2 cellular contexts compared by ENCODE assay signal in the genomic region with DNA sequence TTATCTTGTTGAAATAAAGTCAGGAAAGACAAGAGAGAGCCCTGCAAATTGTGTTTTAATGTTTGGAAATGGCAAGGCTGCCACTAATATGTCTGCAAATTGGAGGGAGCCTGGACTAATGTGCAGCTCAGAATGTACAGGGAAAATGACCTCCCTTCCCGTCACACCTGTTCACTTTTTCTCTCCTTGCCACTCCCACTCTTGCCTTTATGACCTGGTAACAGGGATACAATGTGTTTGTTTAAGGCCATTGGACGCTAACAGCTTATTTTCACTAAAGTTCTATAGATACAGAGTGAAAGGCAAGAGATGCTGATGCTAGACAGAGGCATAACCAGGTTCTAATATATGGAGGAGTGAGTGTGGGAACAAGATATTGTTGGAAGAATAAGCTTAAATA.
TF ChIP-seq lines count a peak whose summit lies in the region.

No MANE protein-coding gene starts in this region.

TF ChIP-seq in GM23338, 12 proteins besides CTCF, POLR2A, EP300 and RAD21 (continues in another document):
- no peak for TF ChIP-seq ZNF331 (CRISPR knock-in tag; IDR thresholded peaks at IDR 0.05; ENCODE audit: low read depth)
- TF ChIP-seq, protein P1, sequence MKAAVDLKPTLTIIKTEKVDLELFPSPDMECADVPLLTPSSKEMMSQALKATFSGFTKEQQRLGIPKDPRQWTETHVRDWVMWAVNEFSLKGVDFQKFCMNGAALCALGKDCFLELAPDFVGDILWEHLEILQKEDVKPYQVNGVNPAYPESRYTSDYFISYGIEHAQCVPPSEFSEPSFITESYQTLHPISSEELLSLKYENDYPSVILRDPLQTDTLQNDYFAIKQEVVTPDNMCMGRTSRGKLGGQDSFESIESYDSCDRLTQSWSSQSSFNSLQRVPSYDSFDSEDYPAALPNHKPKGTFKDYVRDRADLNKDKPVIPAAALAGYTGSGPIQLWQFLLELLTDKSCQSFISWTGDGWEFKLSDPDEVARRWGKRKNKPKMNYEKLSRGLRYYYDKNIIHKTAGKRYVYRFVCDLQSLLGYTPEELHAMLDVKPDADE (IDR thresholded peaks at IDR 0.05) = no peak
- no peak for TF ChIP-seq POLR2AphosphoS5 (IDR thresholded peaks at IDR 0.05; ENCODE audit: low read depth)
- TF ChIP-seq CREB1 (CRISPR knock-in tag; IDR thresholded peaks at IDR 0.05; ENCODE audit: low read depth) = no peak
- no peak for TF ChIP-seq NANOG (IDR thresholded peaks at IDR 0.05; ENCODE audit: borderline replicate concordance)
- TF ChIP-seq ZNF114 (CRISPR knock-in tag; IDR thresholded peaks at IDR 0.05) = no peak
- no peak for TF ChIP-seq EZH2 (IDR thresholded peaks at IDR 0.05; ENCODE audit: low read depth, unreplicated experiment)
- TF ChIP-seq, protein P2, sequence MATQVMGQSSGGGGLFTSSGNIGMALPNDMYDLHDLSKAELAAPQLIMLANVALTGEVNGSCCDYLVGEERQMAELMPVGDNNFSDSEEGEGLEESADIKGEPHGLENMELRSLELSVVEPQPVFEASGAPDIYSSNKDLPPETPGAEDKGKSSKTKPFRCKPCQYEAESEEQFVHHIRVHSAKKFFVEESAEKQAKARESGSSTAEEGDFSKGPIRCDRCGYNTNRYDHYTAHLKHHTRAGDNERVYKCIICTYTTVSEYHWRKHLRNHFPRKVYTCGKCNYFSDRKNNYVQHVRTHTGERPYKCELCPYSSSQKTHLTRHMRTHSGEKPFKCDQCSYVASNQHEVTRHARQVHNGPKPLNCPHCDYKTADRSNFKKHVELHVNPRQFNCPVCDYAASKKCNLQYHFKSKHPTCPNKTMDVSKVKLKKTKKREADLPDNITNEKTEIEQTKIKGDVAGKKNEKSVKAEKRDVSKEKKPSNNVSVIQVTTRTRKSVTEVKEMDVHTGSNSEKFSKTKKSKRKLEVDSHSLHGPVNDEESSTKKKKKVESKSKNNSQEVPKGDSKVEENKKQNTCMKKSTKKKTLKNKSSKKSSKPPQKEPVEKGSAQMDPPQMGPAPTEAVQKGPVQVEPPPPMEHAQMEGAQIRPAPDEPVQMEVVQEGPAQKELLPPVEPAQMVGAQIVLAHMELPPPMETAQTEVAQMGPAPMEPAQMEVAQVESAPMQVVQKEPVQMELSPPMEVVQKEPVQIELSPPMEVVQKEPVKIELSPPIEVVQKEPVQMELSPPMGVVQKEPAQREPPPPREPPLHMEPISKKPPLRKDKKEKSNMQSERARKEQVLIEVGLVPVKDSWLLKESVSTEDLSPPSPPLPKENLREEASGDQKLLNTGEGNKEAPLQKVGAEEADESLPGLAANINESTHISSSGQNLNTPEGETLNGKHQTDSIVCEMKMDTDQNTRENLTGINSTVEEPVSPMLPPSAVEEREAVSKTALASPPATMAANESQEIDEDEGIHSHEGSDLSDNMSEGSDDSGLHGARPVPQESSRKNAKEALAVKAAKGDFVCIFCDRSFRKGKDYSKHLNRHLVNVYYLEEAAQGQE (IDR thresholded peaks at IDR 0.05; ENCODE audit: unreplicated experiment) = no peak
- TF ChIP-seq STAT1 (IDR thresholded peaks at IDR 0.05; ENCODE audit: unreplicated experiment) = no peak
- no peak for TF ChIP-seq JUNB (IDR thresholded peaks at IDR 0.05; ENCODE audit: unreplicated experiment)

TF ChIP-seq in H1, 55 proteins besides CTCF, POLR2A, EP300 and RAD21:
- TF ChIP-seq HDAC2 (IDR thresholded peaks at IDR 0.05; ENCODE audit: borderline replicate concordance in 1 of 2, low read depth in 2 of 2, low read length in 2 of 2) = no peak
- no peak for TF ChIP-seq BRCA1 (IDR thresholded peaks at IDR 0.05; ENCODE audit: low read depth, low read length)
- no peak for TF ChIP-seq GTF2F1 (IDR thresholded peaks at IDR 0.05; ENCODE audit: borderline replicate concordance, low read depth, low read length)
- no peak for TF ChIP-seq ZNF274 (IDR thresholded peaks at IDR 0.05; ENCODE audit: borderline replicate concordance, extremely low read depth, low read length)
- TF ChIP-seq HDAC6 (IDR thresholded peaks at IDR 0.05; ENCODE audit: low read depth, low read length) = no peak
- no peak for TF ChIP-seq RBBP5 (IDR thresholded peaks at IDR 0.05; ENCODE audit: borderline replicate concordance, low read depth, low read length)
- no peak for TF ChIP-seq TBP (IDR thresholded peaks at IDR 0.05; ENCODE audit: low read depth, low read length)
- TF ChIP-seq, protein P3, sequence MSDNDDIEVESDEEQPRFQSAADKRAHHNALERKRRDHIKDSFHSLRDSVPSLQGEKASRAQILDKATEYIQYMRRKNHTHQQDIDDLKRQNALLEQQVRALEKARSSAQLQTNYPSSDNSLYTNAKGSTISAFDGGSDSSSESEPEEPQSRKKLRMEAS (IDR thresholded peaks at IDR 0.05) = no peak
- no peak for TF ChIP-seq KDM4A (IDR thresholded peaks at IDR 0.05; ENCODE audit: low read depth, low read length, severe bottlenecking)
- no peak for TF ChIP-seq SP1 (IDR thresholded peaks at IDR 0.05; ENCODE audit: low read depth, low read length)
- TF ChIP-seq FOSL1 (IDR thresholded peaks at IDR 0.05; ENCODE audit: insufficient read depth, low read depth, low read length) = no peak
- TF ChIP-seq PHF8 (conservative IDR thresholded peaks at IDR 0.05; ENCODE audit: low read depth, low read length) = no peak
- no peak for TF ChIP-seq SUZ12 (IDR thresholded peaks at IDR 0.05; ENCODE audit: low read length)
- no peak for TF ChIP-seq RFX5 (IDR thresholded peaks at IDR 0.05; ENCODE audit: borderline replicate concordance, low read depth, low read length)
